ENCODE assay signal across 21 cellular contexts in the genomic region with DNA sequence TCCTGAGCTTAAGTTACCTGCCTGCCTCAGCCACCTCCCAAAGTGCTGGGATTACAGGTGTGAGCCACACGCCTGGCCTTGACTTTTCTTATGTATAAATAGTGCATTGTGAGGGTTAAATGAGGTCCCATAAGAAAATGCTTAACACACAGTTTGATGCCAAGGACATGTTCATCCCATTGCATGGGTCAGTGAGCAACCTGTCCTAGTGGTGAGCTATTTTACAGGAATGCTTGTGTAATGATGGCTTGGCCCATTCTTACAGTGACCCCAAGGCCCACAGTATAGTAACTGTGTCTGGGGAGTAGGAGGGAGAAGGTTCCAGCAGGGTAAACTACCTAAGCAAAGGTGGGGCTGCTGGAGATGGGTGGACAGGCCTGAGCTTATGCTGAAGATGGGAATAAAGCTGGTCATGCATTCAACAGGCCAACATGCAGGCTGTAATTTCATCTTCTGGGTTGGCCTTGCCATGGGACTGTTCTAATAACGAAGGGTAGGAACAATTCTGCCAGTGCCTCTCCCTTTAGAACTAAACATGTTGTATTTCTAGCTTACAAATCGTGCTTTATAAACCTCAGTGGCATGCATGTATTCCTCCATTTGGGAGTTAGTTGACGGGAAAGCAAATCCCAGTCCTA. TPM values are rescaled to one million over a fixed set of nuclear protein-coding genes. Genes with fewer than 3 reads are reported as not detected.
DNase-seq lines count a peak whose midpoint lies in the region; ATAC-seq, FAIRE-seq and TF ChIP-seq lines count a peak whose summit lies in the region.
"Had no signal": no experiment of that assay in that cellular context is flagged by ENCODE, and none has a peak within 500 bp of the region (broad histone marks: within the 10 kb centered on the region; RNA-seq: fewer than 3 reads in every experiment).

No MANE protein-coding gene starts in this region.

- H3K9me3 Mint-ChIP-seq in WTC11 (no peaks in the 10 kb centered on the region), memory B cell (no peaks in the 10 kb centered on the region)
- H3K9me3 Mint-ChIP-seq in stimulated activated effector memory CD8-positive, alpha-beta T cell treated with anti-CD3 and anti-CD28 coated beads, Interleukin-12 subunit alpha, Interleukin-12 subunit beta, amount 100 ng/mL, for 72 hours: no peaks in the 10 kb centered on the region
- H3K9me3 Mint-ChIP-seq: H9 had no signal

- no peak overlapping the region for H3K4me3 ChIP-seq in right cardiac atrium (ENCODE audit: low read length)
- H3K4me3 ChIP-seq: K562 had no signal

- intact Hi-C loops in right cardiac atrium (cut with DNase I): no loop called here

- no peaks in the 10 kb centered on the region for H3K27me3 ChIP-seq in right cardiac atrium (ENCODE audit: control insufficient read depth, insufficient read depth)

- no peak overlapping the region for H3K27ac ChIP-seq in right cardiac atrium (ENCODE audit: low read length)
- H3K27ac ChIP-seq: HL-60 had no signal

- H3K36me3 Mint-ChIP-seq in WTC11 (no peaks in the 10 kb centered on the region), memory B cell (peaks cover 9% of the 10 kb centered on the region)
- no peaks in the 10 kb centered on the region for H3K36me3 Mint-ChIP-seq in stimulated activated effector memory CD8-positive, alpha-beta T cell treated with anti-CD3 and anti-CD28 coated beads, Interleukin-12 subunit alpha, Interleukin-12 subunit beta, amount 100 ng/mL, for 72 hours

- WGBS in right cardiac atrium: 78% methylated on average over 4 of the region's 4 CpGs

- H3K9me3 ChIP-seq in right cardiac atrium (ENCODE audit: control insufficient read depth, low read length): no peaks in the 10 kb centered on the region

- POLR2A ChIA-PET in WTC11 (lab: Charles Lee): no interaction called here

- no peak for TF ChIP-seq CTCF in WTC11 (IDR thresholded peaks at IDR 0.05)

- CTCF ChIA-PET in WTC11 (lab: Charles Lee): interaction anchor here (0.9 to 2.1 kb wide), 4 partner anchors 35 to 71 kb away, joined by 3 to 16 read pairs (median 4); a partner anchor contains a TSS

- no peaks in the 10 kb centered on the region for H3K27me3 Mint-ChIP-seq in WTC11 (ENCODE audit: low read depth)
- H3K27me3 Mint-ChIP-seq in memory B cell: no peaks in the 10 kb centered on the region

- H3K27ac Mint-ChIP-seq in WTC11 (no peak overlapping the region), memory B cell (peak overlapping the region; percentile 20)
- H3K27ac Mint-ChIP-seq in stimulated activated effector memory CD8-positive, alpha-beta T cell treated with anti-CD3 and anti-CD28 coated beads, Interleukin-12 subunit alpha, Interleukin-12 subunit beta, amount 100 ng/mL, for 72 hours: peak overlapping the region; percentile 24

- ATAC-seq in WTC11 (peak; percentile 48; the same call in 1 of the 2 replicates), memory B cell (ENCODE audit: low read depth) (no peak), HG02798 (IDR thresholded peaks at IDR 0.05; ENCODE audit: poor library complexity, unreplicated experiment) (no peak), right cardiac atrium (no peak)
- ATAC-seq in stimulated activated effector memory CD8-positive, alpha-beta T cell treated with anti-CD3 and anti-CD28 coated beads, Interleukin-12 subunit alpha, Interleukin-12 subunit beta, amount 100 ng/mL, for 72 hours: no peak
- ATAC-seq: K562 had no signal

- DNase-seq in HTR-8/SVneo (ENCODE audit: insufficient read length, low spot score): no peak
- DNase-seq in WTC11 (ENCODE audit: low spot score): no peak
- no peak for DNase-seq in memory B cell (ENCODE audit: low spot score in 2 of 2)
- DNase-seq in stimulated activated effector memory CD8-positive, alpha-beta T cell treated with anti-CD3 and anti-CD28 coated beads, Interleukin-12 subunit alpha, Interleukin-12 subunit beta, amount 100 ng/mL, for 72 hours (ENCODE audit: low spot score in 2 of 2): no peak
- DNase-seq in NCI-H2107 treated with DMSO at 0.1 percent for 48 hours (lab: John Stamatoyannopoulos, UW; ENCODE audit: unreplicated experiment): no peak
- DNase-seq in right cardiac atrium: no peak
- no peak for DNase-seq in stimulated activated CD4-positive, alpha-beta T cell treated with anti-CD3 and anti-CD28 coated beads, Interleukin-2, amount 100 ng/mL, for 48 hours
- DNase-seq: H9, MV-4-11, NCI-H1417, NCI-H187, NCI-H2107, NCI-H2227 treated with DMSO at 0.1 percent for 48 hours, NCI-H510A treated with DMSO at 0.1 percent for 48 hours, NCI-H774, OCI-M1, RPMI8226 had no signal

- no peak overlapping the region for H3K4me3 Mint-ChIP-seq in WTC11
- no peak overlapping the region for H3K4me3 Mint-ChIP-seq in memory B cell
- no peak overlapping the region for H3K4me3 Mint-ChIP-seq in stimulated activated effector memory CD8-positive, alpha-beta T cell treated with anti-CD3 and anti-CD28 coated beads, Interleukin-12 subunit alpha, Interleukin-12 subunit beta, amount 100 ng/mL, for 72 hours
- H3K4me3 Mint-ChIP-seq: H9 had no signal

- FAIRE-seq in HTR-8/SVneo (lab: Jason Lieb, UNC): peak; percentile 76
- FAIRE-seq: G401.6, K562 had no signal

- H3K4me1 Mint-ChIP-seq in WTC11 (peaks cover 15% of the 10 kb centered on the region), memory B cell (peaks cover 17% of the 10 kb centered on the region)
- peaks cover 9% of the 10 kb centered on the region for H3K4me1 Mint-ChIP-seq in stimulated activated effector memory CD8-positive, alpha-beta T cell treated with anti-CD3 and anti-CD28 coated beads, Interleukin-12 subunit alpha, Interleukin-12 subunit beta, amount 100 ng/mL, for 72 hours

- H3K4me1 ChIP-seq in right cardiac atrium (ENCODE audit: control insufficient read depth, insufficient read depth, low read length): peaks cover 5% of the 10 kb centered on the region

TF ChIP-seq in WTC11, 78 proteins besides CTCF, POLR2A, EP300 and RAD21:
- TF ChIP-seq, protein P1, sequence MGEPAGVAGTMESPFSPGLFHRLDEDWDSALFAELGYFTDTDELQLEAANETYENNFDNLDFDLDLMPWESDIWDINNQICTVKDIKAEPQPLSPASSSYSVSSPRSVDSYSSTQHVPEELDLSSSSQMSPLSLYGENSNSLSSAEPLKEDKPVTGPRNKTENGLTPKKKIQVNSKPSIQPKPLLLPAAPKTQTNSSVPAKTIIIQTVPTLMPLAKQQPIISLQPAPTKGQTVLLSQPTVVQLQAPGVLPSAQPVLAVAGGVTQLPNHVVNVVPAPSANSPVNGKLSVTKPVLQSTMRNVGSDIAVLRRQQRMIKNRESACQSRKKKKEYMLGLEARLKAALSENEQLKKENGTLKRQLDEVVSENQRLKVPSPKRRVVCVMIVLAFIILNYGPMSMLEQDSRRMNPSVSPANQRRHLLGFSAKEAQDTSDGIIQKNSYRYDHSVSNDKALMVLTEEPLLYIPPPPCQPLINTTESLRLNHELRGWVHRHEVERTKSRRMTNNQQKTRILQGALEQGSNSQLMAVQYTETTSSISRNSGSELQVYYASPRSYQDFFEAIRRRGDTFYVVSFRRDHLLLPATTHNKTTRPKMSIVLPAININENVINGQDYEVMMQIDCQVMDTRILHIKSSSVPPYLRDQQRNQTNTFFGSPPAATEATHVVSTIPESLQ (CRISPR knock-in tag; IDR thresholded peaks at IDR 0.05): no peak
- TF ChIP-seq KAT7 (CRISPR knock-in tag; IDR thresholded peaks at IDR 0.05; ENCODE audit: borderline replicate concordance) (no peak), NFE2L1 (CRISPR knock-in tag; IDR thresholded peaks at IDR 0.05) (no peak), NR1H2 (CRISPR knock-in tag; IDR thresholded peaks at IDR 0.05) (no peak)
- TF ChIP-seq, protein P2, sequence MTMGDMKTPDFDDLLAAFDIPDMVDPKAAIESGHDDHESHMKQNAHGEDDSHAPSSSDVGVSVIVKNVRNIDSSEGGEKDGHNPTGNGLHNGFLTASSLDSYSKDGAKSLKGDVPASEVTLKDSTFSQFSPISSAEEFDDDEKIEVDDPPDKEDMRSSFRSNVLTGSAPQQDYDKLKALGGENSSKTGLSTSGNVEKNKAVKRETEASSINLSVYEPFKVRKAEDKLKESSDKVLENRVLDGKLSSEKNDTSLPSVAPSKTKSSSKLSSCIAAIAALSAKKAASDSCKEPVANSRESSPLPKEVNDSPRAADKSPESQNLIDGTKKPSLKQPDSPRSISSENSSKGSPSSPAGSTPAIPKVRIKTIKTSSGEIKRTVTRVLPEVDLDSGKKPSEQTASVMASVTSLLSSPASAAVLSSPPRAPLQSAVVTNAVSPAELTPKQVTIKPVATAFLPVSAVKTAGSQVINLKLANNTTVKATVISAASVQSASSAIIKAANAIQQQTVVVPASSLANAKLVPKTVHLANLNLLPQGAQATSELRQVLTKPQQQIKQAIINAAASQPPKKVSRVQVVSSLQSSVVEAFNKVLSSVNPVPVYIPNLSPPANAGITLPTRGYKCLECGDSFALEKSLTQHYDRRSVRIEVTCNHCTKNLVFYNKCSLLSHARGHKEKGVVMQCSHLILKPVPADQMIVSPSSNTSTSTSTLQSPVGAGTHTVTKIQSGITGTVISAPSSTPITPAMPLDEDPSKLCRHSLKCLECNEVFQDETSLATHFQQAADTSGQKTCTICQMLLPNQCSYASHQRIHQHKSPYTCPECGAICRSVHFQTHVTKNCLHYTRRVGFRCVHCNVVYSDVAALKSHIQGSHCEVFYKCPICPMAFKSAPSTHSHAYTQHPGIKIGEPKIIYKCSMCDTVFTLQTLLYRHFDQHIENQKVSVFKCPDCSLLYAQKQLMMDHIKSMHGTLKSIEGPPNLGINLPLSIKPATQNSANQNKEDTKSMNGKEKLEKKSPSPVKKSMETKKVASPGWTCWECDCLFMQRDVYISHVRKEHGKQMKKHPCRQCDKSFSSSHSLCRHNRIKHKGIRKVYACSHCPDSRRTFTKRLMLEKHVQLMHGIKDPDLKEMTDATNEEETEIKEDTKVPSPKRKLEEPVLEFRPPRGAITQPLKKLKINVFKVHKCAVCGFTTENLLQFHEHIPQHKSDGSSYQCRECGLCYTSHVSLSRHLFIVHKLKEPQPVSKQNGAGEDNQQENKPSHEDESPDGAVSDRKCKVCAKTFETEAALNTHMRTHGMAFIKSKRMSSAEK (CRISPR knock-in tag; IDR thresholded peaks at IDR 0.05; ENCODE audit: borderline replicate concordance): no peak

RNA-seq across cellular contexts. Expression of a gene that starts 6.2 kb away (rescaled TPM):
- total RNA-seq in WTC11 (2021) (19.1 to 19.9 TPM (median 19.7 TPM) in 3 replicates), right cardiac atrium (100 to 1,000 TPM in 2 of 4 donors, 10 to 100 TPM in 2; 61.1 to 112 (median 96.7) TPM)
- 81.6 TPM for polyA plus RNA-seq in right cardiac atrium

RNA-seq across cellular contexts. Expression of a gene that starts 34.9 kb away (rescaled TPM):
- 89.3 to 108 TPM (median 90.4 TPM) in 3 replicates for total RNA-seq in WTC11 (2021)
- 10 to 100 TPM; 22.9 to 62.0 (median 33.3) TPM for total RNA-seq in right cardiac atrium
- polyA plus RNA-seq in right cardiac atrium: 22.0 TPM

RNA-seq across cellular contexts. Expression of a gene that starts 36.4 kb away (rescaled TPM):
- total RNA-seq in WTC11 (2021) (0.09 TPM in 2 of 3 replicates, not detected in the other), right cardiac atrium (1 to 10 TPM in 1 of 4 donors, under 1 TPM in 3; 0.34 to 1.1 (median 0.53) TPM)
- 0.57 TPM for polyA plus RNA-seq in right cardiac atrium
- total RNA-seq: K562 had no signal
- polyA plus RNA-seq: K562 had no signal

RNA-seq across cellular contexts. Expression of a gene that starts 46.4 kb away (rescaled TPM):
- total RNA-seq in WTC11 (2021): 35.1 to 41.5 TPM (median 40.5 TPM) in 3 replicates
- 10 to 100 TPM; 27.8 to 38.5 (median 32.3) TPM for total RNA-seq in right cardiac atrium
- polyA plus RNA-seq in right cardiac atrium: 23.9 TPM

RNA-seq across cellular contexts. Expression of a gene that starts 59.2 kb away (rescaled TPM):
- total RNA-seq in WTC11 (2021) (22.8 to 27.1 TPM (median 24.9 TPM) in 3 replicates), right cardiac atrium (under 1 TPM in 2 of 4 donors, not detected in 2; 0.46 to 0.59 TPM)
- polyA plus RNA-seq in right cardiac atrium: 0.36 TPM
